ENCODE assay signal across 25 cellular contexts in genomic region chr5:100576217-100576751, GRCh38. TPM values are rescaled to one million over a fixed set of nuclear protein-coding genes. Genes with fewer than 3 reads are reported as not detected.
A peak's percentile ranks its signal among the peaks of the same experiment; 100 is the strongest.
DNase-seq lines count a peak whose midpoint lies in the region; ATAC-seq and TF ChIP-seq lines count a peak whose summit lies in the region.
"Had no signal": no experiment of that assay in that cellular context is flagged by ENCODE, and none has a peak within 500 bp of the region (broad histone marks: within the 10 kb centered on the region; RNA-seq: fewer than 3 reads in every experiment).

No MANE protein-coding gene starts in this region.

- intact Hi-C loops in spleen (cut with DNase I; ENCODE audit: low total_unique reads), result no loop called here

- no peaks in the 10 kb centered on the region for H4K20me1 ChIP-seq in SK-N-SH (ENCODE audit: insufficient read depth)

- peaks cover 4% of the 10 kb centered on the region; the same call in 1 of the 2 replicates for H3K79me2 ChIP-seq in SK-N-SH (ENCODE audit: insufficient read depth)

- H3K36me3 ChIP-seq in SK-N-SH (replicated peaks in 1 of 2; ENCODE audit: control insufficient read depth in 1 of 2, insufficient read depth in 2 of 2, low read length in 1 of 2) (no peaks in the 10 kb centered on the region), spleen (peaks cover 0 to 13% (median 0%) of the 10 kb centered on the region in 6 donors)
- H3K36me3 ChIP-seq: HAP-1, MG63, SJSA1, thoracic aorta had no signal

- no peak for TF ChIP-seq EP300 in SK-N-SH (IDR thresholded peaks at IDR 0.05; ENCODE audit: borderline replicate concordance in 1 of 2, low read depth in 1 of 2, low read length in 1 of 2)

- TF ChIP-seq RAD21 in SK-N-SH (IDR thresholded peaks at IDR 0.05; ENCODE audit: low read length), result no peak

- H3K9me2 ChIP-seq in SK-N-SH, result no peaks in the 10 kb centered on the region

- no peak for TF ChIP-seq CTCF in SK-N-SH (IDR thresholded peaks at IDR 0.05)
- TF ChIP-seq CTCF in spleen (IDR thresholded peaks at IDR 0.05 in 8 of 11, conservative IDR thresholded peaks at IDR 0.05 in 3 of 11), result no peak

- H3K27ac ChIP-seq in SK-N-SH (ENCODE audit: low read depth in 2 of 2, low read length in 1 of 2), result no peak overlapping the region
- peak overlapping the region in 7 of 8 donors; percentile 5 to 75 (median 55) for H3K27ac ChIP-seq in spleen
- H3K27ac ChIP-seq: SJSA1, thoracic aorta had no signal

- H3K4me1 ChIP-seq in SK-N-SH (ENCODE audit: control insufficient read depth in 1 of 2, insufficient read depth in 2 of 2, low read depth in 1 of 2, low read length in 1 of 2) (peaks cover 0 to 3% of the 10 kb centered on the region in 2 experiments; a peak in 1 of 4 replicates), spleen (peaks cover 0 to 6% (median 0%) of the 10 kb centered on the region in 6 donors)
- H3K4me1 ChIP-seq: HAP-1, SJSA1 had no signal

- ATAC-seq in GM21529 (IDR thresholded peaks at IDR 0.05; ENCODE audit: unreplicated experiment) (no peak), GM18858 (IDR thresholded peaks at IDR 0.05; ENCODE audit: unreplicated experiment) (no peak)

- POLR2A ChIA-PET in SK-N-SH (lab: Yijun Ruan, JAX), result no interaction called here

- H3K4me3 ChIP-seq in SK-N-SH (ENCODE audit: low read depth in 2 of 2, low read length in 1 of 2), result no peak overlapping the region
- H3K4me3 ChIP-seq in spleen, result no peak overlapping the region
- H3K4me3 ChIP-seq: HAP-1, MG63, SJSA1, thoracic aorta had no signal

- H3K9me3 ChIP-seq in SK-N-SH (no peaks in the 10 kb centered on the region), spleen (peaks cover 0 to 5% (median 0%) of the 10 kb centered on the region in 8 donors)
- H3K9me3 ChIP-seq: HAP-1, MG63, SJSA1, thoracic aorta had no signal

- DNase-seq in NCI-H82 (lab: John Stamatoyannopoulos, UW) (peak; percentile 44), NCI-H82 treated with DMSO at 0.1 percent for 48 hours (lab: John Stamatoyannopoulos, UW; ENCODE audit: unreplicated experiment) (no peak), SK-N-SH (no peak), fibroblast of peridontal ligament (ENCODE audit: extremely low read depth) (peak; percentile 64), spleen (no peak)
- no peak for DNase-seq in activated CD4-positive, alpha-beta T cell treated with anti-CD3 and anti-CD28 coated beads, Interleukin-2, amount 50 U/mL, for 4 hours
- DNase-seq: 8988T; activated CD4-positive, alpha-beta memory T cell treated with anti-CD3 and anti-CD28 coated beads, Interleukin-2, amount 10 ng/mL, durations not matched to agents 7 days and 5 days; activated CD8-positive, alpha-beta memory T cell treated with anti-CD3 and anti-CD28 coated beads, Interleukin-2, amount 50 U/mL, for 48 hours; aorta; CD4-positive, CD25-positive, alpha-beta regulatory T cell; central memory CD4-positive, alpha-beta T cell; KBM-7; MG63; NCI-H1417; NCI-H2081 treated with DMSO at 0.1 percent for 48 hours; NCI-H748 treated with DMSO at 0.1 percent for 48 hours; posterior cingulate gyrus; RPMI8226; stimulated activated naive CD4-positive, alpha-beta T cell treated with Interleukin-2 at 50 U/mL for 16 hours had no signal

- 98% methylated on average over 2 of the region's 2 CpGs for WGBS in SK-N-SH (ENCODE audit: low lambda C conversion rate)
- WGBS in spleen, 5 donors, result 75 to 86% (median 78%) methylated on average over 2 of the region's 2 CpGs

- H3K4me2 ChIP-seq in SK-N-SH, result no peak overlapping the region

- H3K9ac ChIP-seq in SK-N-SH, result no peak overlapping the region

- no peaks in the 10 kb centered on the region for H3K27me3 ChIP-seq in SK-N-SH (ENCODE audit: insufficient read depth)
- H3K27me3 ChIP-seq in spleen (replicated peaks in 1 of 7), result no peaks in the 10 kb centered on the region
- H3K27me3 ChIP-seq: MG63, SJSA1 had no signal

- CTCF ChIA-PET in SK-N-SH (lab: Yijun Ruan, JAX), result interaction anchor here (1.2 kb wide), 1 partner anchor 15 kb away, joined by 3 read pairs; no protein-coding TSS in a partner anchor

- no peaks in the 10 kb centered on the region for H3F3A ChIP-seq in SK-N-SH (replicated peaks; ENCODE audit: insufficient read depth)

- H2AFZ ChIP-seq in SK-N-SH (ENCODE audit: low read depth), result no peak overlapping the region

- no peak for TF ChIP-seq POLR2A in spleen (IDR thresholded peaks at IDR 0.05)

TF ChIP-seq in SK-N-SH, 30 proteins besides CTCF, POLR2A, EP300 and RAD21:
- TF ChIP-seq TCF12 (IDR thresholded peaks at IDR 0.05) (peak; percentile 45; the same call in 1 of the 2 replicates), YY1 (IDR thresholded peaks at IDR 0.05; ENCODE audit: low read depth) (no peak)
TF ChIP-seq in SK-N-SH: peak in this region for 1.

RNA-seq across cellular contexts. Expression of gene FAM174A, which starts 41.1 kb away (rescaled TPM):
- polyA plus RNA-seq in SK-N-SH (2012; rRNA removed) (22.4 and 24.9 TPM in 2 replicates), spleen (1 to 10 TPM; 5.4 to 9.5 (median 6.9) TPM)
- polyA plus RNA-seq in SK-N-SH (2012; cell fraction: cytosol; rRNA removed), result 22.6 and 27.3 TPM in 2 replicates
- polyA plus RNA-seq in SK-N-SH (2012; cell fraction: nucleus; rRNA removed), result 11.5 and 23.0 TPM in 2 replicates
- total RNA-seq in spleen, result 10 to 100 TPM in 6 of 7 donors, 1 to 10 TPM in 1; 9.5 to 26.7 (median 13.6) TPM

Comparison
In these comparisons a context has a peak if more than half of its experiments do, and no peak if none do; other contexts are left out.
1. DNase-seq: peak in NCI-H82 (single experiment) and fibroblast of peridontal ligament (single experiment); none in NCI-H82 treated with DMSO at 0.1 percent for 48 hours (single experiment), SK-N-SH (single experiment), spleen (single experiment) and activated CD4-positive, alpha-beta T cell treated with anti-CD3 and anti-CD28 coated beads, Interleukin-2, amount 50 U/mL, for 4 hours (0 of 2).
2. H3K27ac ChIP-seq: peak in spleen (7 of 8); none in SK-N-SH (0 of 2).